In genomic region chr3:195906865-195907729, GRCh38 we compare ENCODE assay signal across 8 cellular contexts. TPM values are rescaled to one million over a fixed set of nuclear protein-coding genes. Genes with fewer than 3 reads are reported as not detected.
DNase-seq lines count a peak whose midpoint lies in the region; ATAC-seq and TF ChIP-seq lines count a peak whose summit lies in the region.

No MANE protein-coding gene starts in this region.

- CTCF ChIA-PET in Calu3 (lab: Charles Lee): interaction anchor here (1.0 to 2.2 kb wide), 4 partner anchors 10 to 56 kb away, joined by 3 to 9 read pairs (median 6); no protein-coding TSS in a partner anchor

- H3K36me3 Mint-ChIP-seq in Calu3 (ENCODE audit: insufficient read depth, unreplicated experiment): peaks cover 15% of the 10 kb centered on the region

- intact Hi-C loops in Calu3 (cut with micrococcal nuclease; ENCODE audit: unreplicated experiment): no loop called here

- H3K9me3 Mint-ChIP-seq in Calu3 (ENCODE audit: low read depth, unreplicated experiment): no peaks in the 10 kb centered on the region

- no TSS peak for BruUV-seq in Calu3 (replicated peaks; lab: Mats Ljungman, UMichigan)

- H3K27me3 Mint-ChIP-seq in Calu3 (ENCODE audit: unreplicated experiment): no peaks in the 10 kb centered on the region

- no peaks in the 10 kb centered on the region for H3K36me3 ChIP-seq in rectal smooth muscle tissue (ENCODE audit: control insufficient read depth, insufficient read depth, low read length)

- peak overlapping the region; percentile 44 for H3K27ac Mint-ChIP-seq in Calu3 (ENCODE audit: unreplicated experiment)

- TF ChIP-seq CTCF in Calu3 (IDR thresholded peaks at IDR 0.05; ENCODE audit: unreplicated experiment) (no peak), foreskin fibroblast (IDR thresholded peaks at IDR 0.05; ENCODE audit: low read depth, low read length) (no peak)

- H3K27me3 ChIP-seq in rectal smooth muscle tissue (ENCODE audit: control insufficient read depth, insufficient read depth, low read length): no peaks in the 10 kb centered on the region

- DNase-seq in Calu3 (peak; percentile 60), NCI-H345 treated with DMSO at 0.1 percent for 48 hours (lab: John Stamatoyannopoulos, UW; ENCODE audit: unreplicated experiment) (peak; percentile 49), activated T-cell treated with anti-CD3 and anti-CD28 coated beads for 1 hour (ENCODE audit: low read depth) (peak; percentile 50), foreskin fibroblast (no peak), NCI-H1436 (lab: John Stamatoyannopoulos, UW) (no peak), LoVo (ENCODE audit: low spot score) (no peak)

- peak; percentile 21 for ATAC-seq in GM21619 (IDR thresholded peaks at IDR 0.05; ENCODE audit: unreplicated experiment)

- peaks cover 13% of the 10 kb centered on the region for H3K4me1 ChIP-seq in rectal smooth muscle tissue (ENCODE audit: control insufficient read depth, insufficient read depth, low read length)

- H3K9ac ChIP-seq in rectal smooth muscle tissue (ENCODE audit: low read length): peak overlapping the region; percentile 10

- H3K4me3 Mint-ChIP-seq in Calu3 (ENCODE audit: low read depth, unreplicated experiment): peak overlapping the region; percentile 82

- peak overlapping the region; percentile 54 to 67 for H3K4me3 ChIP-seq in foreskin fibroblast (ENCODE audit: low read depth in 1 of 2, low read length in 2 of 2)
- H3K4me3 ChIP-seq in rectal smooth muscle tissue (ENCODE audit: low read length): peak overlapping the region; percentile 72

- no peak overlapping the region for H3K27ac ChIP-seq in rectal smooth muscle tissue (ENCODE audit: low read depth, low read length)

- peaks cover 33% of the 10 kb centered on the region for H3K4me1 Mint-ChIP-seq in Calu3 (ENCODE audit: low read depth, unreplicated experiment)

RNA-seq across cellular contexts. Expression of gene TNK2, which starts 1.3 kb away (rescaled TPM):
- total RNA-seq in Calu3 (2022): 50.4 and 53.0 TPM in 2 replicates

Comparison
In these comparisons a context has a peak if more than half of its experiments do, and no peak if none do; other contexts are left out.
1. DNase-seq: peak in Calu3 (single experiment), NCI-H345 treated with DMSO at 0.1 percent for 48 hours (single experiment) and activated T-cell treated with anti-CD3 and anti-CD28 coated beads for 1 hour (single experiment); none in foreskin fibroblast (0 of 2), NCI-H1436 (single experiment) and LoVo (single experiment).